Comparison of ENCODE assay signal across 1 cellular context in genomic region chr7:50068850-50069551, GRCh38.
TF ChIP-seq lines count a peak whose summit lies in the region.

No MANE protein-coding gene starts in this region.

TF ChIP-seq in GM12878, 131 proteins besides CTCF, POLR2A, EP300 and RAD21:
- peak; percentile 60 for TF ChIP-seq PKNOX1 (IDR thresholded peaks at IDR 0.05)
- TF ChIP-seq POLR2AphosphoS2 (IDR thresholded peaks at IDR 0.05; ENCODE audit: low read depth, low read length): no peak
- TF ChIP-seq EGR1 (IDR thresholded peaks at IDR 0.05; ENCODE audit: borderline replicate concordance in 1 of 2, low read depth in 2 of 2, low read length in 2 of 2): no peak
- no peak for TF ChIP-seq TCF7 (IDR thresholded peaks at IDR 0.05; ENCODE audit: borderline replicate concordance)
- TF ChIP-seq NRF1 (conservative IDR thresholded peaks at IDR 0.05; ENCODE audit: low read depth, low read length): no peak
- 0 out of 2 replicates have a peak, but pooled peaks have one; percentile 20 for TF ChIP-seq TAF1 (IDR thresholded peaks at IDR 0.05; ENCODE audit: borderline replicate concordance, low read depth, low read length)
- TF ChIP-seq SUZ12 (IDR thresholded peaks at IDR 0.05; ENCODE audit: unreplicated experiment): no peak
- no peak for TF ChIP-seq POLR2AphosphoS5 (IDR thresholded peaks at IDR 0.05; ENCODE audit: low read length)
- TF ChIP-seq CUX1 (IDR thresholded peaks at IDR 0.05; ENCODE audit: insufficient replicate concordance, low read depth, low read length): no peak
- TF ChIP-seq BMI1 (IDR thresholded peaks at IDR 0.05; ENCODE audit: borderline replicate concordance): no peak
- TF ChIP-seq BCL11A (IDR thresholded peaks at IDR 0.05; ENCODE audit: low read depth, low read length): no peak
- TF ChIP-seq ZBTB4 (CRISPR knock-in tag; IDR thresholded peaks at IDR 0.05): no peak
- no peak for TF ChIP-seq ESRRA (IDR thresholded peaks at IDR 0.05; ENCODE audit: low read length)
- TF ChIP-seq CBX5 (IDR thresholded peaks at IDR 0.05; ENCODE audit: low read depth): no peak
